Comparison of ENCODE assay signal across 1 cellular context in genomic region chr13:46113596-46113995, GRCh38.
TF ChIP-seq lines count a peak whose summit lies in the region.

No MANE protein-coding gene starts in this region.

TF ChIP-seq in K562, 482 proteins besides CTCF, POLR2A, EP300 and RAD21 (continues in another document):
- 0 out of 2 replicates have a peak, but pooled peaks have one; percentile 12 for TF ChIP-seq ZBTB12 (CRISPR knock-in tag; IDR thresholded peaks at IDR 0.05)
- TF ChIP-seq ATF1 (CRISPR knock-in tag; IDR thresholded peaks at IDR 0.05) = no peak
- peak; percentile 43; the same call in 1 of the 2 replicates for TF ChIP-seq ATF1 (tag; IDR thresholded peaks at IDR 0.05)
- no peak for TF ChIP-seq FUS (optimal IDR thresholded peaks at IDR 0.05; ENCODE audit: low read depth, low read length)
- no peak for TF ChIP-seq ZNF444 (CRISPR knock-in tag; IDR thresholded peaks at IDR 0.05)
- no peak for TF ChIP-seq SFPQ (IDR thresholded peaks at IDR 0.05; ENCODE audit: low read depth, low read length)
- no peak for TF ChIP-seq ZNF511 (CRISPR knock-in tag; IDR thresholded peaks at IDR 0.05)
- TF ChIP-seq NR3C1 (CRISPR knock-in tag; IDR thresholded peaks at IDR 0.05) = no peak
- TF ChIP-seq COPS2 (conservative IDR thresholded peaks at IDR 0.05) = no peak
- TF ChIP-seq SRSF1 (IDR thresholded peaks at IDR 0.05; ENCODE audit: low read depth, low read length) = no peak
- no peak for TF ChIP-seq HOXB6 (CRISPR knock-in tag; IDR thresholded peaks at IDR 0.05; ENCODE audit: borderline replicate concordance)
- TF ChIP-seq FIP1L1 (IDR thresholded peaks at IDR 0.05; ENCODE audit: low read depth, low read length, poor library complexity, severe bottlenecking) = no peak
- peak; percentile 92 for TF ChIP-seq FOSL1 (tag; conservative IDR thresholded peaks at IDR 0.05)
- TF ChIP-seq ATF3 (IDR thresholded peaks at IDR 0.05) = peak; percentile 87
- TF ChIP-seq ATF3 (CRISPR knock-in tag; conservative IDR thresholded peaks at IDR 0.05) = no peak
- TF ChIP-seq MEIS2 (IDR thresholded peaks at IDR 0.05; ENCODE audit: partially characterized antibody) = peak; percentile 45
- no peak for TF ChIP-seq TCF3 (CRISPR knock-in tag; IDR thresholded peaks at IDR 0.05)
- no peak for TF ChIP-seq MXD1 (CRISPR knock-in tag; IDR thresholded peaks at IDR 0.05; ENCODE audit: borderline replicate concordance, poor library complexity, severe bottlenecking)
- no peak for TF ChIP-seq RBM34 (IDR thresholded peaks at IDR 0.05; ENCODE audit: borderline replicate concordance, insufficient read depth, low read length)
- no peak for TF ChIP-seq SNAPC5 (CRISPR knock-in tag; IDR thresholded peaks at IDR 0.05)
- TF ChIP-seq JUND (IDR thresholded peaks at IDR 0.05; ENCODE audit: borderline replicate concordance, low read depth, low read length) = peak; percentile 90
- peak; percentile 69; the same call in 2 of the 3 replicates for TF ChIP-seq JUND (tag; IDR thresholded peaks at IDR 0.05; ENCODE audit: borderline replicate concordance, low read depth, low read length)
- no peak for TF ChIP-seq RFX7 (CRISPR knock-in tag; IDR thresholded peaks at IDR 0.05)
- no peak for TF ChIP-seq HBP1 (CRISPR knock-in tag; IDR thresholded peaks at IDR 0.05)
- no peak for TF ChIP-seq SMAD2 (IDR thresholded peaks at IDR 0.05; ENCODE audit: low read depth, low read length)
- no peak for TF ChIP-seq ARNT (IDR thresholded peaks at IDR 0.05)
- peak; percentile 38; the same call in 1 of the 2 replicates for TF ChIP-seq BHLHE40 (IDR thresholded peaks at IDR 0.05; ENCODE audit: low read length)
- TF ChIP-seq ZKSCAN8 (CRISPR knock-in tag; IDR thresholded peaks at IDR 0.05) = no peak
- TF ChIP-seq CBX5 (IDR thresholded peaks at IDR 0.05; ENCODE audit: borderline replicate concordance, low read depth) = no peak
- TF ChIP-seq PHF8 (IDR thresholded peaks at IDR 0.05; ENCODE audit: borderline replicate concordance, low read length) = no peak
- TF ChIP-seq DLX4 (CRISPR knock-in tag; IDR thresholded peaks at IDR 0.05) = no peak
- TF ChIP-seq ZFP30 (CRISPR knock-in tag; IDR thresholded peaks at IDR 0.05; ENCODE audit: borderline replicate concordance) = no peak
- no peak for TF ChIP-seq E2F5 (CRISPR knock-in tag; IDR thresholded peaks at IDR 0.05)
- no peak for TF ChIP-seq DMBX1 (CRISPR knock-in tag; IDR thresholded peaks at IDR 0.05; ENCODE audit: borderline replicate concordance)
- no peak for TF ChIP-seq ZNF561 (CRISPR knock-in tag; conservative IDR thresholded peaks at IDR 0.05)
- no peak; the same call in 1 of the 2 replicates for TF ChIP-seq ZNF395 (CRISPR knock-in tag; IDR thresholded peaks at IDR 0.05)
- no peak for TF ChIP-seq KLF10 (CRISPR knock-in tag; IDR thresholded peaks at IDR 0.05)
- peak; percentile 42; the same call in 1 of the 2 replicates for TF ChIP-seq PKNOX1 (IDR thresholded peaks at IDR 0.05)
- peak; percentile 81 for TF ChIP-seq ZNF384 (IDR thresholded peaks at IDR 0.05; ENCODE audit: low read depth, low read length)
- no peak for TF ChIP-seq U2AF2 (optimal IDR thresholded peaks at IDR 0.05; ENCODE audit: low read depth, low read length)
- no peak for TF ChIP-seq ATF4 (CRISPR knock-in tag; IDR thresholded peaks at IDR 0.05)
- no peak for TF ChIP-seq TFAM (CRISPR knock-in tag; conservative IDR thresholded peaks at IDR 0.05)
- TF ChIP-seq JUN (IDR thresholded peaks at IDR 0.05; ENCODE audit: borderline replicate concordance, low read depth, low read length) = peak; percentile 72; the same call in 1 of the 2 replicates
- TF ChIP-seq JUN (CRISPR knock-in tag; IDR thresholded peaks at IDR 0.05; ENCODE audit: borderline replicate concordance) = no peak
- TF ChIP-seq ZBTB11 (CRISPR knock-in tag; IDR thresholded peaks at IDR 0.05) = no peak
- TF ChIP-seq E4F1 (CRISPR knock-in tag; IDR thresholded peaks at IDR 0.05; ENCODE audit: borderline replicate concordance) = no peak
- no peak for TF ChIP-seq PCBP1 (IDR thresholded peaks at IDR 0.05; ENCODE audit: low read depth, low read length, poor library complexity, severe bottlenecking)
- TF ChIP-seq ATF7 (IDR thresholded peaks at IDR 0.05) = peak; percentile 21; the same call in 1 of the 2 replicates
- TF ChIP-seq SMAD4 (CRISPR knock-in tag; conservative IDR thresholded peaks at IDR 0.05) = no peak
